Comparison of ENCODE assay signal across 9 cellular contexts in the genomic region with DNA sequence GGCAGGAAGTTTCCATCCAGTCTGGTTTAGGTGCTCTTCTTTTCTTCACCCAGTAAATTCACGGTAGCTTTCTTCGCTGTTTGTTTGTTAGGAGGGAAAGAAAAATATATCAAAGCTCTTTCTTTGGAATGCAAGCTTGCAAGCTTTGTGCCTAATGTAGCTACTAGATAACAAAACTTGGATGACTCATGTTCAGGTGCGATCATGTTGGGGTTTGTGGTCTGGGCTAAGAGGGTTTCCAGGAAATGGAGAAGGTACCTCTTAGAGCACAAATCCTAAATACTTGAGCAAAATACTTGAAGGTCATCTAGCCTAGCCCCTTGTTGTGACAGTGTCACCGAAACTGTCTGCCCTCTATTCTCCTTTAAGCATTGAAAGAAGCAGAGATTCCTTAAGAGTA. TPM values are rescaled to one million over a fixed set of nuclear protein-coding genes. Genes with fewer than 3 reads are reported as not detected.
DNase-seq lines count a peak whose midpoint lies in the region; ATAC-seq and TF ChIP-seq lines count a peak whose summit lies in the region.
"Had no signal": no experiment of that assay in that cellular context is flagged by ENCODE, and none has a peak within 500 bp of the region (broad histone marks: within the 10 kb centered on the region; RNA-seq: fewer than 3 reads in every experiment).

No MANE protein-coding gene starts in this region.

- CTCF ChIA-PET in AG04450 (lab: Charles Lee) = no interaction called here

- POLR2A ChIA-PET in AG04450 (lab: Yijun Ruan, JAX) = interaction anchor here (0.9 kb wide), 1 partner anchor 634 kb away, joined by 4 read pairs; the partner anchor contains the start of gene YTHDC2

- H3K9me3 ChIP-seq in AG04450 (ENCODE audit: control insufficient read depth, insufficient read depth, low read length) = no peaks in the 10 kb centered on the region

- H3K4me3 ChIP-seq in AG04450 (ENCODE audit: low read depth, low read length) = no peak overlapping the region

- peak; percentile 56 for ATAC-seq in HG02870 (IDR thresholded peaks at IDR 0.05; ENCODE audit: unreplicated experiment)
- ATAC-seq in HG02981 (IDR thresholded peaks at IDR 0.05; ENCODE audit: unreplicated experiment) = no peak

- H3K27me3 ChIP-seq in AG04450 (ENCODE audit: control insufficient read depth, insufficient read depth, low read length) = no peaks in the 10 kb centered on the region

- TF ChIP-seq CTCF in AG04450 (IDR thresholded peaks at IDR 0.05; ENCODE audit: low read depth, low read length) = no peak

- H3K27ac ChIP-seq in AG04450 (ENCODE audit: low read depth, low read length) = peak overlapping the region; percentile 22

- DNase-seq in AG04450 (ENCODE audit: low read depth, low spot score) = no peak
- peak; percentile 18 for DNase-seq in activated T-cell treated with anti-CD3 and anti-CD28 coated beads for 48 hours (ENCODE audit: low read depth)
- peak; percentile 63 for DNase-seq in kidney tubule cell (ENCODE audit: low spot score)
- no peak for DNase-seq in NCI-H2171 (lab: John Stamatoyannopoulos, UW)
- no peak for DNase-seq in GF-D8 (lab: John Stamatoyannopoulos, UW)
- DNase-seq in NAMALWA (ENCODE audit: low spot score) = no peak
- DNase-seq: GDM1 had no signal

RNA-seq across cellular contexts. Expression of gene SRP19, which starts 17.7 kb away (rescaled TPM):
- polyA plus RNA-seq in AG04450 (2011; rRNA removed) = 98.6 and 149 TPM in 2 replicates
- 16.2 and 26.9 TPM in 2 replicates for polyA minus RNA-seq in AG04450 (2011; rRNA and poly(A)+ RNA removed)

RNA-seq across cellular contexts. Expression of gene REEP5, which starts 43.3 kb away (rescaled TPM):
- 163 and 176 TPM in 2 replicates for polyA plus RNA-seq in AG04450 (2011; rRNA removed)
- 161 and 175 TPM in 2 replicates for polyA minus RNA-seq in AG04450 (2011; rRNA and poly(A)+ RNA removed)

Comparison
In these comparisons a context has a peak if more than half of its experiments do, and no peak if none do; other contexts are left out.
1. DNase-seq: peak in activated T-cell treated with anti-CD3 and anti-CD28 coated beads for 48 hours (single experiment) and kidney tubule cell (single experiment); none in AG04450 (single experiment), NCI-H2171 (single experiment), GF-D8 (single experiment) and NAMALWA (single experiment).